ENCODE assay signal across 8 cellular contexts in the genomic region with DNA sequence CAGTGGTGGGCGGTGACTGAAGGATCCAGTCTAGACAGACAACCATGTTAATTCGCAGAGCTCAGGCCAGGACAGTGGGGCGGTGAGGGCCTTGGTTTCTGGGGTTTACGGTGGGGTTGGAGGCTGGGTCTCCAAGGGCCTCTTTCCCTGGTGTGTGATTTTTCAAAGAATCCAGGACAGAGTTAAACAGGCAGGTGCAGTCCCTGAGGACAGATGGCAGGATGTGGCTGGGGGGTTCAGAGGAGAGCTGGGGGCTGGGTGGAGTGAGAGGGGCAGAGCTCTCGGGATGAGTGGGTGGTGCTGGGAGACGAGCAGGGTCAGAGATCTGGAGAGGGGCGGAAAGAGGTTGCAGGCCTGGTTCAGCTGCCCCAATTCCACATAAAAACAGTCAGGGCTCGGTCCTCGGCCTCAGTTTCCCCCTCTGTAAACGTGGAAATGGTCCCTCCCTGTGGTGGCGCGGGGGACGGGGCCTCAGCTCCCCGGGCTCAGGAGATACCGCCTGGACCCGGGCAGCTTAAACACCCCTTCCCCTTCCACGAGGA.
A peak's percentile ranks its signal among the peaks of the same experiment; 100 is the strongest.
DNase-seq lines count a peak whose midpoint lies in the region; ATAC-seq and TF ChIP-seq lines count a peak whose summit lies in the region.

No MANE protein-coding gene starts in this region.

- H3K4me3 ChIP-seq in GM23248 (peak overlapping the region; percentile 73), heart left ventricle (peak overlapping the region; percentile 36 to 77 (median 68))

- H3K79me2 ChIP-seq in GM23248 (ENCODE audit: insufficient read depth), result no peaks in the 10 kb centered on the region

- peak overlapping the region; percentile 79 for H3K4me2 ChIP-seq in GM23248 (ENCODE audit: unreplicated experiment)

- peaks cover 2 to 11% of the 10 kb centered on the region in 2 donors for H3K36me3 Mint-ChIP-seq in stimulated activated naive B cell treated with anti-CD40 and anti-IgM and Interleukin-4, amounts not matched to agents 10 μg/mL and 1 μg/mL and 100 μg/mL, for 72 hours

- peak; percentile 42 for ATAC-seq in SK-N-SH treated with all-trans-retinoic acid at 6 μM for 48 hours
- ATAC-seq in heart left ventricle, result no peak
- peak; percentile 34 to 35 for ATAC-seq in stimulated activated naive B cell treated with anti-CD40 and anti-IgM and Interleukin-4, amounts not matched to agents 10 μg/mL and 1 μg/mL and 100 μg/mL, for 72 hours (replicated peaks)

- H3K9me3 ChIP-seq in GM23248 (ENCODE audit: low read depth) (no peaks in the 10 kb centered on the region), heart left ventricle (no peaks in the 10 kb centered on the region)

- H4K20me1 ChIP-seq in GM23248 (ENCODE audit: insufficient read depth), result no peaks in the 10 kb centered on the region

- H3K27me3 ChIP-seq in GM23248 (replicated peaks; ENCODE audit: insufficient read depth), result no peaks in the 10 kb centered on the region
- H3K27me3 ChIP-seq in heart left ventricle, result peaks cover 0 to 3% (median 0%) of the 10 kb centered on the region in 9 donors

- no peaks in the 10 kb centered on the region for H3K9me2 ChIP-seq in GM23248 (ENCODE audit: insufficient read depth)

- no peak for TF ChIP-seq CTCF in heart left ventricle (IDR thresholded peaks at IDR 0.05)
- TF ChIP-seq CTCF in GM20000 (IDR thresholded peaks at IDR 0.05; ENCODE audit: extremely low read depth, missing control alignments), result no peak

- peak overlapping the region; percentile 84 for H2AFZ ChIP-seq in GM23248

- in situ Hi-C loops in GM23248 (cut with MboI), result loop anchor here (10.0 kb wide), 1 partner anchor 817 kb away; no protein-coding TSS in a partner anchor

- H3K36me3 ChIP-seq in GM23248 (ENCODE audit: low read depth) (no peaks in the 10 kb centered on the region), heart left ventricle (no peaks in the 10 kb centered on the region)

- no peak for DNase-seq in GM23248
- no peak for DNase-seq in heart left ventricle
- no peak for DNase-seq in stimulated activated naive B cell treated with anti-CD40 and anti-IgM and Interleukin-4, amounts not matched to agents 10 μg/mL and 1 μg/mL and 100 μg/mL, for 72 hours
- DNase-seq in GM20000 (ENCODE audit: low spot score), result no peak
- DNase-seq in DMS114 treated with DMSO at 0.1 percent for 48 hours (lab: John Stamatoyannopoulos, UW; ENCODE audit: unreplicated experiment), result no peak
- DNase-seq in AG20443 (ENCODE audit: low spot score), result no peak
- no peak for DNase-seq in NOMO-1 treated with dmso at 0.1 percent for 144 hours (lab: John Stamatoyannopoulos, UW; ENCODE audit: unreplicated experiment)

- H3K9me3 Mint-ChIP-seq in stimulated activated naive B cell treated with anti-CD40 and anti-IgM and Interleukin-4, amounts not matched to agents 10 μg/mL and 1 μg/mL and 100 μg/mL, for 72 hours, result peaks cover 3 to 4% of the 10 kb centered on the region in 2 donors

- 29 to 32% methylated on average over 17 of the region's 17 CpGs for WGBS in GM23248 (ENCODE audit: low coverage in 1 of 2, low lambda C conversion rate in 2 of 2, missing lambda C conversion rate in 2 of 2), 2 experiments
- 34 to 46% (median 41%) methylated on average over 16 to 17 of the region's 17 CpGs for WGBS in heart left ventricle, 4 donors

- peak overlapping the region; percentile 64 for H3K9ac ChIP-seq in GM23248

- H3K27ac ChIP-seq in GM23248 (no peak overlapping the region), heart left ventricle (peak overlapping the region in 1 of 12 donors; percentile 62)

- H3K4me1 ChIP-seq in GM23248 (ENCODE audit: insufficient read depth) (no peaks in the 10 kb centered on the region), heart left ventricle (peaks cover 0 to 13% (median 5%) of the 10 kb centered on the region in 12 donors)

- H3K27me3 Mint-ChIP-seq in stimulated activated naive B cell treated with anti-CD40 and anti-IgM and Interleukin-4, amounts not matched to agents 10 μg/mL and 1 μg/mL and 100 μg/mL, for 72 hours, result peaks cover 34 to 53% of the 10 kb centered on the region in 2 donors

- intact Hi-C loops in heart left ventricle (cut with DNase I), result loop anchor here in 9 of 10 donors (2.0 to 10.0 kb wide), 9 partner anchors 57 to 1085 kb away; no protein-coding TSS in a partner anchor

- TF ChIP-seq POLR2A in heart left ventricle (IDR thresholded peaks at IDR 0.05), result no peak

- H3K4me1 Mint-ChIP-seq in stimulated activated naive B cell treated with anti-CD40 and anti-IgM and Interleukin-4, amounts not matched to agents 10 μg/mL and 1 μg/mL and 100 μg/mL, for 72 hours, result peaks cover 15 to 26% of the 10 kb centered on the region in 2 donors

- peak overlapping the region; percentile 43 for H3K27ac Mint-ChIP-seq in stimulated activated naive B cell treated with anti-CD40 and anti-IgM and Interleukin-4, amounts not matched to agents 10 μg/mL and 1 μg/mL and 100 μg/mL, for 72 hours

- H3K4me3 Mint-ChIP-seq in stimulated activated naive B cell treated with anti-CD40 and anti-IgM and Interleukin-4, amounts not matched to agents 10 μg/mL and 1 μg/mL and 100 μg/mL, for 72 hours, result peak overlapping the region; percentile 73 to 84

- H3F3A ChIP-seq in GM23248 (ENCODE audit: insufficient read depth), result no peaks in the 10 kb centered on the region

TF ChIP-seq in SK-N-SH treated with all-trans-retinoic acid at 6 μM for 48 hours, 23 proteins besides CTCF, POLR2A, EP300 and RAD21:
- TF ChIP-seq ISL1 (CRISPR knock-in tag; IDR thresholded peaks at IDR 0.05), result no peak
- TF ChIP-seq BACH2 (CRISPR knock-in tag; IDR thresholded peaks at IDR 0.05; ENCODE audit: borderline replicate concordance), result no peak
- TF ChIP-seq, protein P1, sequence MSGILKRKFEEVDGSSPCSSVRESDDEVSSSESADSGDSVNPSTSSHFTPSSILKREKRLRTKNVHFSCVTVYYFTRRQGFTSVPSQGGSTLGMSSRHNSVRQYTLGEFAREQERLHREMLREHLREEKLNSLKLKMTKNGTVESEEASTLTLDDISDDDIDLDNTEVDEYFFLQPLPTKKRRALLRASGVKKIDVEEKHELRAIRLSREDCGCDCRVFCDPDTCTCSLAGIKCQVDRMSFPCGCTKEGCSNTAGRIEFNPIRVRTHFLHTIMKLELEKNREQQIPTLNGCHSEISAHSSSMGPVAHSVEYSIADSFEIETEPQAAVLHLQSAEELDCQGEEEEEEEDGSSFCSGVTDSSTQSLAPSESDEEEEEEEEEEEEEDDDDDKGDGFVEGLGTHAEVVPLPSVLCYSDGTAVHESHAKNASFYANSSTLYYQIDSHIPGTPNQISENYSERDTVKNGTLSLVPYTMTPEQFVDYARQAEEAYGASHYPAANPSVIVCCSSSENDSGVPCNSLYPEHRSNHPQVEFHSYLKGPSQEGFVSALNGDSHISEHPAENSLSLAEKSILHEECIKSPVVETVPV (CRISPR knock-in tag; IDR thresholded peaks at IDR 0.05), result no peak
- TF ChIP-seq ZNF70 (CRISPR knock-in tag; IDR thresholded peaks at IDR 0.05), result no peak
- TF ChIP-seq, protein P2, sequence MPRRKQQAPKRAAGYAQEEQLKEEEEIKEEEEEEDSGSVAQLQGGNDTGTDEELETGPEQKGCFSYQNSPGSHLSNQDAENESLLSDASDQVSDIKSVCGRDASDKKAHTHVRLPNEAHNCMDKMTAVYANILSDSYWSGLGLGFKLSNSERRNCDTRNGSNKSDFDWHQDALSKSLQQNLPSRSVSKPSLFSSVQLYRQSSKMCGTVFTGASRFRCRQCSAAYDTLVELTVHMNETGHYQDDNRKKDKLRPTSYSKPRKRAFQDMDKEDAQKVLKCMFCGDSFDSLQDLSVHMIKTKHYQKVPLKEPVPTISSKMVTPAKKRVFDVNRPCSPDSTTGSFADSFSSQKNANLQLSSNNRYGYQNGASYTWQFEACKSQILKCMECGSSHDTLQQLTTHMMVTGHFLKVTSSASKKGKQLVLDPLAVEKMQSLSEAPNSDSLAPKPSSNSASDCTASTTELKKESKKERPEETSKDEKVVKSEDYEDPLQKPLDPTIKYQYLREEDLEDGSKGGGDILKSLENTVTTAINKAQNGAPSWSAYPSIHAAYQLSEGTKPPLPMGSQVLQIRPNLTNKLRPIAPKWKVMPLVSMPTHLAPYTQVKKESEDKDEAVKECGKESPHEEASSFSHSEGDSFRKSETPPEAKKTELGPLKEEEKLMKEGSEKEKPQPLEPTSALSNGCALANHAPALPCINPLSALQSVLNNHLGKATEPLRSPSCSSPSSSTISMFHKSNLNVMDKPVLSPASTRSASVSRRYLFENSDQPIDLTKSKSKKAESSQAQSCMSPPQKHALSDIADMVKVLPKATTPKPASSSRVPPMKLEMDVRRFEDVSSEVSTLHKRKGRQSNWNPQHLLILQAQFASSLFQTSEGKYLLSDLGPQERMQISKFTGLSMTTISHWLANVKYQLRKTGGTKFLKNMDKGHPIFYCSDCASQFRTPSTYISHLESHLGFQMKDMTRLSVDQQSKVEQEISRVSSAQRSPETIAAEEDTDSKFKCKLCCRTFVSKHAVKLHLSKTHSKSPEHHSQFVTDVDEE (CRISPR knock-in tag; IDR thresholded peaks at IDR 0.05), result no peak
- TF ChIP-seq, protein P3, sequence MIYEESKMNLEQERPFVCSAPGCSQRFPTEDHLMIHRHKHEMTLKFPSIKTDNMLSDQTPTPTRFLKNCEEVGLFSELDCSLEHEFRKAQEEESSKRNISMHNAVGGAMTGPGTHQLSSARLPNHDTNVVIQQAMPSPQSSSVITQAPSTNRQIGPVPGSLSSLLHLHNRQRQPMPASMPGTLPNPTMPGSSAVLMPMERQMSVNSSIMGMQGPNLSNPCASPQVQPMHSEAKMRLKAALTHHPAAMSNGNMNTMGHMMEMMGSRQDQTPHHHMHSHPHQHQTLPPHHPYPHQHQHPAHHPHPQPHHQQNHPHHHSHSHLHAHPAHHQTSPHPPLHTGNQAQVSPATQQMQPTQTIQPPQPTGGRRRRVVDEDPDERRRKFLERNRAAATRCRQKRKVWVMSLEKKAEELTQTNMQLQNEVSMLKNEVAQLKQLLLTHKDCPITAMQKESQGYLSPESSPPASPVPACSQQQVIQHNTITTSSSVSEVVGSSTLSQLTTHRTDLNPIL (CRISPR knock-in tag; IDR thresholded peaks at IDR 0.05; ENCODE audit: low read depth), result no peak
- TF ChIP-seq PPARA (CRISPR knock-in tag; IDR thresholded peaks at IDR 0.05; ENCODE audit: borderline replicate concordance), result no peak
- TF ChIP-seq CSDC2 (CRISPR knock-in tag; IDR thresholded peaks at IDR 0.05), result no peak
- no peak for TF ChIP-seq ARNTL (CRISPR knock-in tag; IDR thresholded peaks at IDR 0.05; ENCODE audit: borderline replicate concordance, low read depth)
- TF ChIP-seq ZNF565 (CRISPR knock-in tag; conservative IDR thresholded peaks at IDR 0.05; ENCODE audit: low read depth), result no peak
- TF ChIP-seq TCF4 (CRISPR knock-in tag; IDR thresholded peaks at IDR 0.05; ENCODE audit: borderline replicate concordance), result no peak
- no peak for TF ChIP-seq GLIS3 (CRISPR knock-in tag; IDR thresholded peaks at IDR 0.05)

Comparison
In these comparisons a context has a peak if more than half of its experiments do, and no peak if none do; other contexts are left out.
1. ATAC-seq: peak in SK-N-SH treated with all-trans-retinoic acid at 6 μM for 48 hours (single experiment) and stimulated activated naive B cell treated with anti-CD40 and anti-IgM and Interleukin-4, amounts not matched to agents 10 μg/mL and 1 μg/mL and 100 μg/mL, for 72 hours (2 of 2); none in heart left ventricle (0 of 4).